Comparison of ENCODE assay signal across 8 cellular contexts in the genomic region with DNA sequence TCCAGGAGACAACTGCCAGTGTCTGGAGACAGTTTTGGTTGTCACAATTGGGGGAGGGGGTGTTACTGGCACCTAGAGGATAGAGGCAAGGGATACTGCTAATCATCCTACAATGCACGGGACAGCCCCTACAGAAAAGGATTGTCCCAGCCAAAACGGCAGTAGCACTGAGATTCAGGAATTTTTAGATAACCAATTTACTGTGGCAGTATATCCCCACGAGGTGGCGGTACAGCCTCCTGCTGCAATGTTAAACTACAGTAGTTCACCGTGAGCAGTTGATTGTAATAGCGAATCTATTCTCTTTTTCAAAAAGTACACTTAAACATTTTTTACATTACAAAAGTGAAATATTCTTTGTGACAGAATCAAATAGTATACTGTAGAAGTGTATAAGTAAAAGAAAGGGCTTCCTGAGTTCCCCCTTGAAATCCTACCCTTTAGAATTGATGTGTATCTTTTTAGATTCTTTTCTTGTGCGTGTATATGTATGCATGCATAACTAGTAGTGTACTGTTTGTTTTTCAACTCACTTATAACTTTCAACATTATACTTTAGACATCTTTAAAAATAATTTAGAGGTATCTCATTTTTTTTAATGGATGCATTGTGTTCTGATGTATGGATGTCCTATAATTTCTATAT. TPM values are rescaled to one million over a fixed set of nuclear protein-coding genes. Genes with fewer than 3 reads are reported as not detected.
DNase-seq lines count a peak whose midpoint lies in the region; ATAC-seq and TF ChIP-seq lines count a peak whose summit lies in the region.
"Not testable (repeated sequence)": the region's sequence is repeated elsewhere in the genome, so short reads cannot be mapped to it uniquely, and the experiment has no call there.

No MANE protein-coding gene starts in this region.

- peak; percentile 44 for TF ChIP-seq CTCF in PC-3 (conservative IDR thresholded peaks at IDR 0.05; ENCODE audit: low read depth, low read length)
- TF ChIP-seq CTCF in breast epithelium (IDR thresholded peaks at IDR 0.05) = peak; percentile 18 to 37 (median 28)
- peak; percentile 67 for TF ChIP-seq CTCF in osteocyte (IDR thresholded peaks at IDR 0.05)

- H3K4me1 Mint-ChIP-seq in osteocyte (ENCODE audit: unreplicated experiment) = not testable (repeated sequence)

- H3K9ac ChIP-seq in PC-3 (ENCODE audit: low read length) = not testable (repeated sequence)

- in situ Hi-C loops in KBM-7 (cut with MboI; ENCODE audit: low pct_unique_long_range_greater_than_20kb, low sequenced_read_pairs) = not testable (repeated sequence)

- not testable (repeated sequence) for H3K36me3 ChIP-seq in PC-3 (ENCODE audit: low read depth, low read length); breast epithelium

- not testable (repeated sequence) for TF ChIP-seq POLR2A in breast epithelium (IDR thresholded peaks at IDR 0.05)

- H3F3A ChIP-seq in PC-3 (ENCODE audit: low read length, unreplicated experiment) = not testable (repeated sequence)

- not testable (repeated sequence) for H3K27ac ChIP-seq in PC-3 (ENCODE audit: low read length); breast epithelium

- not testable (repeated sequence) for H3K4me3 Mint-ChIP-seq in osteocyte (ENCODE audit: unreplicated experiment)

- intact Hi-C loops in PC-3 (cut with micrococcal nuclease); breast epithelium (cut with DNase I; ENCODE audit: low total_unique reads); left cardiac atrium (cut with DNase I): not testable (repeated sequence)

- not testable (repeated sequence) for H3K9me2 ChIP-seq in PC-3 (replicated peaks; ENCODE audit: low read length)

- not testable (repeated sequence) for H3K9me3 Mint-ChIP-seq in osteocyte (ENCODE audit: unreplicated experiment)

- not testable (repeated sequence) for H3K4me2 ChIP-seq in PC-3 (ENCODE audit: low read length)

- CTCF ChIA-PET in PC-3 (lab: Charles Lee) = not testable (repeated sequence)

- POLR2A ChIA-PET in PC-3 (lab: Charles Lee; ENCODE audit: unreplicated experiment) = not testable (repeated sequence)

- BruUV-seq in PC-3 (replicated peaks; lab: Mats Ljungman, UMichigan) = not testable (repeated sequence)

- not testable (repeated sequence) for H3K36me3 Mint-ChIP-seq in osteocyte (ENCODE audit: unreplicated experiment)

- H3K27me3 Mint-ChIP-seq in osteocyte (ENCODE audit: unreplicated experiment) = not testable (repeated sequence)

- H3K27me3 ChIP-seq in PC-3 (ENCODE audit: low read length); breast epithelium: not testable (repeated sequence)

- H4K20me1 ChIP-seq in PC-3 (ENCODE audit: low read length) = not testable (repeated sequence)

- H3K79me2 ChIP-seq in PC-3 (ENCODE audit: low read length) = not testable (repeated sequence)

- not testable (repeated sequence) for H3K4me3 ChIP-seq in PC-3 (ENCODE audit: low read length); breast epithelium

- H3K4me1 ChIP-seq in PC-3 (ENCODE audit: insufficient read depth, low read length); breast epithelium: not testable (repeated sequence)

- ATAC-seq in PC-3 (peak; percentile 70), left cardiac atrium (peak; percentile 72)

- DNase-seq in COLO668 (lab: John Stamatoyannopoulos, UW; ENCODE audit: unreplicated experiment) (peak; percentile 40), KBM-7 (peak; percentile 58), PC-3 (peak; percentile 76), breast epithelium (ENCODE audit: low spot score in 2 of 2) (peak; percentile 56 to 61), left cardiac atrium (peak; percentile 72), osteocyte (ENCODE audit: extremely low spot score, unreplicated experiment) (peak; percentile 87)
- DNase-seq in activated CD4-positive, alpha-beta T cell treated with anti-CD3 and anti-CD28 coated beads, Interleukin-2, amount 50 U/mL, for 4 hours = peak; percentile 55 to 64
- peak; percentile 39 to 43 for DNase-seq in stimulated activated CD8-positive, alpha-beta memory T cell treated with anti-CD3 and anti-CD28 coated beads, Interleukin-7, amount 100 ng/mL, for 4 hours (ENCODE audit: low read depth in 2 of 2)

- not testable (repeated sequence) for H3K27ac Mint-ChIP-seq in osteocyte (ENCODE audit: unreplicated experiment)

- not testable (repeated sequence) for H3K9me3 ChIP-seq in PC-3 (ENCODE audit: low read length); breast epithelium

- H2AFZ ChIP-seq in PC-3 (ENCODE audit: low read length) = not testable (repeated sequence)

RNA-seq across cellular contexts. Expression of a gene that starts 30.4 kb away (rescaled TPM):
- total RNA-seq in PC-3 (2014; rRNA removed) = 3.5 and 4.4 TPM in 2 replicates
- 10 to 100 TPM in 1 of 3 donors, 1 to 10 TPM in 2; 4.6 to 13.9 (median 8.2) TPM for total RNA-seq in breast epithelium
- 1 to 10 TPM; 1.1 to 1.9 TPM for total RNA-seq in left cardiac atrium
- 8.0 and 9.6 TPM in 2 replicates for total RNA-seq in osteocyte

RNA-seq across cellular contexts. Expression of a gene that starts 31.4 kb away (rescaled TPM):
- total RNA-seq in PC-3 (2014; rRNA removed) (0.15 TPM in 1 of 2 replicates, not detected in the other), breast epithelium (under 1 TPM in 1 of 3 donors, not detected in 2; 0.15 TPM), left cardiac atrium (under 1 TPM in 1 of 2 donors, not detected in 1; 0.08 TPM), osteocyte (not detected in 2 replicates)
